Comparison of ENCODE assay signal across 39 cellular contexts in the genomic region with DNA sequence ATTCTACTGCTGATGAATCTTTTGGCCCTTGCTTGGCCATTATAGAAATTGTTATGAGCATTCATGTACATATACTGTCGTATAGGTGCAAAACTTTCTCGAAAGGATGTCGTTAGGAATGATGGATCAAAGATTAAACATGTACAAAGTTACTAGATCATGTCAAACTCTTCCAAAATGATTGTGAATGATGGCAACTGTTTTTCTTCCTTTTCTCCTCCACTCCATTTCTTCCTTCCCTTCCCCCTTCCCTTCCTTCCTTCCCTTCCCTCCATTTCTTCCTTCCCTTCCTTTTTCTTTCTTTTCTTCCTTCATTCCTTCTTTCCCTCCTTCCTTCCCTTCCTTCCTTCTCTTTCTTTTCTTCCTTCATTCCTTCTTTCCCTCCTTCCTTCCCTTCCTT.
"Had no signal": no experiment of that assay in that cellular context is flagged by ENCODE, and none has a peak within 500 bp of the region (broad histone marks: within the 10 kb centered on the region; RNA-seq: fewer than 3 reads in every experiment).

No MANE protein-coding gene starts in this region.

- H3K27me3 ChIP-seq: adrenal gland, ascending aorta, body of pancreas, brain microvascular endothelial cell, breast epithelium, cardiac muscle cell had no signal

- H3K27ac ChIP-seq: adrenal gland, ascending aorta, body of pancreas, brain microvascular endothelial cell, breast epithelium, cardiac muscle cell had no signal

- H3K4me3 ChIP-seq: adrenal gland, ascending aorta, body of pancreas, breast epithelium, cardiac muscle cell had no signal

- H3K4me1 ChIP-seq: adrenal gland, ascending aorta, body of pancreas, breast epithelium had no signal

- H3K27me3 Mint-ChIP-seq: activated naive CD4-positive, alpha-beta T cell treated with anti-CD3 and anti-CD28 coated beads, Interleukin-2, amount 10 ng/mL, durations not matched to agents 7 days and 5 days; activated naive CD4-positive, alpha-beta T cell treated with anti-CD3 and anti-CD28 coated beads, Interleukin-2, amount 50 U/mL, for 24 hours; activated naive CD8-positive, alpha-beta T cell; activated naive CD8-positive, alpha-beta T cell treated with anti-CD3 and anti-CD28 coated beads for 36 hours; activated naive CD8-positive, alpha-beta T cell treated with anti-CD3 and anti-CD28 coated beads, Interleukin-2, amount 10 ng/mL, durations not matched to agents 7 days and 5 days; activated naive CD8-positive, alpha-beta T cell treated with anti-CD3 and anti-CD28 coated beads, Interleukin-2, amount 50 U/mL, for 24 hours; activated T-cell treated with anti-CD3 and anti-CD28 coated beads, Interleukin-2, amount 50 U/mL, for 24 hours; activated T-helper 17 cell treated with anti-CD3 and anti-CD28 coated beads, Interleukin-2, amount 50 U/mL, for 72 hours; brain; central memory CD8-positive, alpha-beta T cell had no signal

- H3K4me3 Mint-ChIP-seq: activated naive CD4-positive, alpha-beta T cell treated with anti-CD3 and anti-CD28 coated beads for 36 hours; activated naive CD4-positive, alpha-beta T cell treated with anti-CD3 and anti-CD28 coated beads, Interleukin-2, amount 10 ng/mL, durations not matched to agents 7 days and 5 days; activated naive CD4-positive, alpha-beta T cell treated with anti-CD3 and anti-CD28 coated beads, Interleukin-2, amount 50 U/mL, for 24 hours; activated naive CD8-positive, alpha-beta T cell; activated naive CD8-positive, alpha-beta T cell treated with anti-CD3 and anti-CD28 coated beads for 36 hours; activated naive CD8-positive, alpha-beta T cell treated with anti-CD3 and anti-CD28 coated beads, Interleukin-2, amount 10 ng/mL, durations not matched to agents 7 days and 5 days; activated naive CD8-positive, alpha-beta T cell treated with anti-CD3 and anti-CD28 coated beads, Interleukin-2, amount 50 U/mL, for 24 hours; activated T-cell treated with anti-CD3 and anti-CD28 coated beads, Interleukin-2, amount 50 U/mL, for 24 hours; activated T-cell treated with anti-CD3 and anti-CD28 coated beads, Interleukin-2, amount 50 U/mL, for 72 hours; activated T-helper 1 cell treated with anti-CD3 and anti-CD28 coated beads, Interleukin-12 subunit alpha, Interleukin-12 subunit beta, Interleukin-2, Interleukin-4 antibody, amounts not matched to agents 30 ng/mL and 10 ng/mL and 1 ng/mL, durations not matched to agents 14 hours and 24 hours and 36 hours; activated T-helper 17 cell treated with anti-CD3 and anti-CD28 coated beads, Interleukin-2, amount 50 U/mL, for 72 hours; brain; central memory CD8-positive, alpha-beta T cell had no signal

- H3K9me3 ChIP-seq: adrenal gland, ascending aorta, body of pancreas, breast epithelium had no signal

- H3K36me3 Mint-ChIP-seq: activated naive CD4-positive, alpha-beta T cell treated with anti-CD3 and anti-CD28 coated beads, Interleukin-2, amount 10 ng/mL, durations not matched to agents 7 days and 5 days; activated naive CD4-positive, alpha-beta T cell treated with anti-CD3 and anti-CD28 coated beads, Interleukin-2, amount 50 U/mL, for 24 hours; activated naive CD4-positive, alpha-beta T cell treated with anti-CD3 and anti-CD28 coated beads, Interleukin-2, amount 50 U/mL, for 72 hours; activated naive CD8-positive, alpha-beta T cell; activated naive CD8-positive, alpha-beta T cell treated with anti-CD3 and anti-CD28 coated beads for 36 hours; activated naive CD8-positive, alpha-beta T cell treated with anti-CD3 and anti-CD28 coated beads, Interleukin-2, amount 10 ng/mL, durations not matched to agents 7 days and 5 days; brain had no signal

- ATAC-seq: activated naive CD4-positive, alpha-beta T cell treated with anti-CD3 and anti-CD28 coated beads, Interleukin-2, amount 50 U/mL, for 72 hours; activated naive CD8-positive, alpha-beta T cell treated with anti-CD3 and anti-CD28 coated beads, Interleukin-2, amount 50 U/mL, for 24 hours; activated T-cell treated with anti-CD3 and anti-CD28 coated beads, Interleukin-2, amount 50 U/mL, for 72 hours; activated T-helper 17 cell treated with anti-CD3 and anti-CD28 coated beads, Interleukin-2, amount 50 U/mL, for 72 hours; body of pancreas had no signal

- DNase-seq: activated effector memory CD4-positive, alpha-beta T cell treated with anti-CD3 and anti-CD28 coated beads, Interleukin-2, amount 50 U/mL, for 16 hours; activated effector memory CD4-positive, alpha-beta T cell treated with Interleukin-2 at 50 U/mL for 16 hours; activated gamma-delta T cell; activated gamma-delta T cell treated with Interleukin-2 at 50 U/mL for 16 hours; activated naive CD4-positive, alpha-beta T cell; activated naive CD4-positive, alpha-beta T cell treated with anti-CD3 and anti-CD28 coated beads for 36 hours; activated naive CD4-positive, alpha-beta T cell treated with anti-CD3 and anti-CD28 coated beads, Interleukin-2, amount 10 ng/mL, durations not matched to agents 7 days and 5 days; activated naive CD4-positive, alpha-beta T cell treated with anti-CD3 and anti-CD28 coated beads, Interleukin-2, amount 50 U/mL, for 16 hours; activated naive CD4-positive, alpha-beta T cell treated with Interleukin-2 at 50 U/mL for 16 hours; activated naive CD8-positive, alpha-beta T cell treated with anti-CD3 and anti-CD28 coated beads for 36 hours; activated naive CD8-positive, alpha-beta T cell treated with anti-CD3 and anti-CD28 coated beads, Interleukin-2, amount 10 ng/mL, durations not matched to agents 7 days and 5 days; activated naive CD8-positive, alpha-beta T cell treated with anti-CD3 and anti-CD28 coated beads, Interleukin-2, amount 50 U/mL, for 24 hours; activated T-cell treated with anti-CD3 and anti-CD28 coated beads, Interleukin-2, amount 50 U/mL, for 1 hour; activated T-cell treated with anti-CD3 and anti-CD28 coated beads, Interleukin-2, amount 50 U/mL, for 24 hours; activated T-cell treated with anti-CD3 and anti-CD28 coated beads, Interleukin-2, amount 50 U/mL, for 48 hours; activated T-cell treated with anti-CD3 and anti-CD28 coated beads, Interleukin-2, amount 50 U/mL, for 72 hours; adrenal gland; amniotic stem cell; amygdala; anterior cingulate cortex; aorta; body of pancreas; brain microvascular endothelial cell; caudate nucleus; central memory CD4-positive, alpha-beta T cell; cerebellar nuclear complex had no signal

- H3K36me3 ChIP-seq: adrenal gland, ascending aorta, brain microvascular endothelial cell, breast epithelium, cardiac muscle cell had no signal

- FAIRE-seq: astrocyte, bronchial epithelial cell had no signal

- H3K4me1 Mint-ChIP-seq: activated naive CD4-positive, alpha-beta T cell treated with anti-CD3 and anti-CD28 coated beads, Interleukin-2, amount 10 ng/mL, durations not matched to agents 7 days and 5 days; activated naive CD4-positive, alpha-beta T cell treated with anti-CD3 and anti-CD28 coated beads, Interleukin-2, amount 50 U/mL, for 24 hours; activated naive CD8-positive, alpha-beta T cell treated with anti-CD3 and anti-CD28 coated beads for 36 hours; activated naive CD8-positive, alpha-beta T cell treated with anti-CD3 and anti-CD28 coated beads, Interleukin-2, amount 10 ng/mL, durations not matched to agents 7 days and 5 days; activated naive CD8-positive, alpha-beta T cell treated with anti-CD3 and anti-CD28 coated beads, Interleukin-2, amount 50 U/mL, for 24 hours; activated T-helper 17 cell treated with anti-CD3 and anti-CD28 coated beads, Interleukin-2, amount 50 U/mL, for 72 hours; central memory CD8-positive, alpha-beta T cell had no signal

- H3K27ac Mint-ChIP-seq: activated naive CD4-positive, alpha-beta T cell treated with anti-CD3 and anti-CD28 coated beads for 36 hours; activated naive CD4-positive, alpha-beta T cell treated with anti-CD3 and anti-CD28 coated beads, Interleukin-2, amount 10 ng/mL, durations not matched to agents 7 days and 5 days; activated naive CD4-positive, alpha-beta T cell treated with anti-CD3 and anti-CD28 coated beads, Interleukin-2, amount 50 U/mL, for 24 hours; activated naive CD4-positive, alpha-beta T cell treated with anti-CD3 and anti-CD28 coated beads, Interleukin-2, amount 50 U/mL, for 72 hours; activated naive CD8-positive, alpha-beta T cell; activated naive CD8-positive, alpha-beta T cell treated with anti-CD3 and anti-CD28 coated beads for 36 hours; activated naive CD8-positive, alpha-beta T cell treated with anti-CD3 and anti-CD28 coated beads, Interleukin-2, amount 10 ng/mL, durations not matched to agents 7 days and 5 days; activated naive CD8-positive, alpha-beta T cell treated with anti-CD3 and anti-CD28 coated beads, Interleukin-2, amount 50 U/mL, for 24 hours; activated T-cell treated with anti-CD3 and anti-CD28 coated beads, Interleukin-2, amount 50 U/mL, for 24 hours; activated T-cell treated with anti-CD3 and anti-CD28 coated beads, Interleukin-2, amount 50 U/mL, for 72 hours; activated T-helper 1 cell treated with anti-CD3 and anti-CD28 coated beads, Interleukin-12 subunit alpha, Interleukin-12 subunit beta, Interleukin-2, Interleukin-4 antibody, amounts not matched to agents 30 ng/mL and 10 ng/mL and 1 ng/mL, durations not matched to agents 14 hours and 24 hours and 36 hours; activated T-helper 17 cell treated with anti-CD3 and anti-CD28 coated beads, Interleukin-2, amount 50 U/mL, for 72 hours; activated T-helper 2 cell treated with anti-CD3 and anti-CD28 coated beads, Interferon-gamma antibody, Interleukin-2, Interleukin-4, amounts not matched to agents 10 μg/mL and 5 μg/mL and 100 μg/mL, durations not matched to agents 14 hours and 24 hours and 36 hours; brain had no signal
